Comparison of ENCODE assay signal across 23 cellular contexts in the genomic region with DNA sequence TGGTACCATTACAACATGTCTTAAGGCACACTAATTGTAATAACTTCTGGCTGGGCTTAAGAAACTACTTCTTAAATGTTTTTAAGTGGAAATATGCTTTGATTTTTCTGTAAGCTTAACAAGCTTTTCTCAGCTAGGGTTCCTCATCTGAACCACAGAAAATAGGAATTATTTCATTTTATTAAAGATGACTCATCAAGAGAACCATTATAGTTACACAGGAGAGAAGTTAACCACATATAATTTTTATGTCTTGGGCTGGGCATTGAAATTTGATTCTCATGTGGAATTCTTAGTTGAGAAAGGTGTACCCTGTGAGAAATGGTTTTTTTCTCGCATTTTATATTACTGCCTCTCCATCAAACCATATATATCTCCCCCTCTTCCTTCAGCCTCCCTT.
DNase-seq lines count a peak whose midpoint lies in the region; FAIRE-seq and TF ChIP-seq lines count a peak whose summit lies in the region.
"Had no signal": no experiment of that assay in that cellular context is flagged by ENCODE, and none has a peak within 500 bp of the region (broad histone marks: within the 10 kb centered on the region; RNA-seq: fewer than 3 reads in every experiment).

No MANE protein-coding gene starts in this region.

- no peaks in the 10 kb centered on the region for H3K9me3 ChIP-seq in keratinocyte (ENCODE audit: control insufficient read depth, low read depth, low read length)
- no peaks in the 10 kb centered on the region for H3K9me3 ChIP-seq in osteoblast (ENCODE audit: low read depth, low read length)
- H3K9me3 ChIP-seq in A673 (ENCODE audit: low read depth, low read length, poor library complexity, severe bottlenecking) = no peaks in the 10 kb centered on the region
- H3K9me3 ChIP-seq: esophagus squamous epithelium, Peyer's patch, right lobe of liver had no signal

- POLR2A ChIA-PET in A673 (lab: Charles Lee; ENCODE audit: low non-redundant PET) = no interaction called here

- no peaks in the 10 kb centered on the region for H3K27me3 Mint-ChIP-seq in HFFc6 (ENCODE audit: insufficient read depth)

- no TSS peak for BruUV-seq in A673 (replicated peaks; lab: Mats Ljungman, UMichigan)

- H3K79me2 ChIP-seq in keratinocyte (ENCODE audit: control insufficient read depth, insufficient read depth, low read length) = peaks cover 96% of the 10 kb centered on the region
- H3K79me2 ChIP-seq in osteoblast (ENCODE audit: insufficient read depth, low read length) = peaks cover 98% of the 10 kb centered on the region

- no peak overlapping the region for H3K9ac ChIP-seq in keratinocyte (ENCODE audit: control insufficient read depth, extremely low read depth, insufficient read depth, low read length)
- H3K9ac ChIP-seq: KMS-11 had no signal

- H3K36me3 Mint-ChIP-seq in HFFc6 (ENCODE audit: low read depth) = peaks cover 4% of the 10 kb centered on the region; the same call in 1 of the 2 replicates
- H3K36me3 Mint-ChIP-seq: activated naive CD4-positive, alpha-beta T cell treated with anti-CD3 and anti-CD28 coated beads, Interleukin-2, amount 50 U/mL, for 72 hours had no signal

- H3K36me3 ChIP-seq in keratinocyte (ENCODE audit: control insufficient read depth in 2 of 2, extremely low read depth in 1 of 2, insufficient read depth in 2 of 2, low read length in 2 of 2) (no peaks in the 10 kb centered on the region), osteoblast (ENCODE audit: insufficient read depth, low read length) (no peaks in the 10 kb centered on the region), A673 (ENCODE audit: insufficient read depth, low read length, poor library complexity, severe bottlenecking) (no peaks in the 10 kb centered on the region)
- H3K36me3 ChIP-seq: esophagus squamous epithelium, Peyer's patch, right lobe of liver, WERI-Rb-1 had no signal

- DNase-seq in AG10803 (ENCODE audit: low read depth) (peak; percentile 15), HFFc6 (peak; percentile 5), amniotic epithelial cell (ENCODE audit: low read depth) (peak; percentile 11), keratinocyte (ENCODE audit: low read depth, low spot score) (no peak), NCI-H2196 (lab: John Stamatoyannopoulos, UW; ENCODE audit: unreplicated experiment) (no peak), osteoblast (ENCODE audit: insufficient read length, low spot score, missing footprints) (no peak), A673 (ENCODE audit: low spot score) (no peak), GM20000 (ENCODE audit: low spot score) (no peak)
- DNase-seq: activated CD4-positive, alpha-beta T cell treated with anti-CD3 and anti-CD28 coated beads, Interleukin-2, amount 50 U/mL, for 48 hours; activated T-cell treated with anti-CD3 and anti-CD28 coated beads, Interleukin-2, amount 50 U/mL, for 1 hour; esophagus squamous epithelium; islet precursor cell; mesenchymal stem cell; NCI-H1105 treated with DMSO at 0.1 percent for 48 hours; NCI-H2171 treated with DMSO at 0.1 percent for 48 hours; Peyer's patch; right lobe of liver; substantia nigra; WERI-Rb-1 had no signal

- intact Hi-C loops in A673 (cut with micrococcal nuclease; ENCODE audit: unreplicated experiment) = no loop called here

- peaks cover 48% of the 10 kb centered on the region for H3K4me1 Mint-ChIP-seq in HFFc6 (ENCODE audit: low read depth)

- dilution Hi-C loops in keratinocyte (cut with MboI; ENCODE audit: extremely low pct_ligation_motif_present, low sequenced_read_pairs) = no loop called here

- H3K4me3 ChIP-seq in AG10803 (ENCODE audit: low read length) (no peak overlapping the region), keratinocyte (ENCODE audit: control insufficient read depth in 2 of 3, extremely low read depth in 1 of 3, insufficient read depth in 2 of 3, low read depth in 1 of 3, low read length in 3 of 3) (peak overlapping the region in 1 of 3 experiments; percentile 10), osteoblast (ENCODE audit: insufficient read depth, low read length) (no peak overlapping the region), A673 (ENCODE audit: low read depth, low read length, poor library complexity, severe bottlenecking) (no peak overlapping the region)
- H3K4me3 ChIP-seq: esophagus squamous epithelium, Peyer's patch, right lobe of liver had no signal

- TF ChIP-seq CTCF in AG10803 (conservative IDR thresholded peaks at IDR 0.05; ENCODE audit: low read length) = no peak
- TF ChIP-seq CTCF in HFFc6 (IDR thresholded peaks at IDR 0.05) = no peak
- no peak for TF ChIP-seq CTCF in keratinocyte (optimal IDR thresholded peaks at IDR 0.05 in 1 of 3, IDR thresholded peaks at IDR 0.05 in 1 of 3, conservative IDR thresholded peaks at IDR 0.05 in 1 of 3; ENCODE audit: extremely low read depth in 1 of 3, insufficient read depth in 2 of 3, low read length in 3 of 3)
- TF ChIP-seq CTCF in osteoblast (IDR thresholded peaks at IDR 0.05; ENCODE audit: extremely low read depth, low read depth, low read length) = no peak
- no peak for TF ChIP-seq CTCF in A673 (conservative IDR thresholded peaks at IDR 0.05; ENCODE audit: low read depth, low read length)
- TF ChIP-seq CTCF in GM20000 (IDR thresholded peaks at IDR 0.05; ENCODE audit: extremely low read depth, missing control alignments) = no peak

- no peaks in the 10 kb centered on the region for H3K9me3 Mint-ChIP-seq in HFFc6
- H3K9me3 Mint-ChIP-seq: neural crest cell had no signal

- peaks cover 16% of the 10 kb centered on the region for H3K4me1 ChIP-seq in keratinocyte (ENCODE audit: control insufficient read depth, extremely low read depth, insufficient read depth, low read length)
- peaks cover 7% of the 10 kb centered on the region for H3K4me1 ChIP-seq in osteoblast (ENCODE audit: insufficient read depth, low read length)
- peaks cover 32% of the 10 kb centered on the region for H3K4me1 ChIP-seq in A673 (ENCODE audit: insufficient read depth, low read length, poor library complexity, severe bottlenecking)
- H3K4me1 ChIP-seq: Peyer's patch had no signal

- CTCF ChIA-PET in A673 (lab: Charles Lee) = no interaction called here

- no peak overlapping the region for H3K27ac Mint-ChIP-seq in HFFc6
- H3K27ac Mint-ChIP-seq: activated naive CD4-positive, alpha-beta T cell treated with anti-CD3 and anti-CD28 coated beads, Interleukin-2, amount 50 U/mL, for 72 hours had no signal

- peak overlapping the region; percentile 2 for H3K4me2 ChIP-seq in keratinocyte (ENCODE audit: control insufficient read depth, extremely low read depth, insufficient read depth, low read depth, low read length)
- no peak overlapping the region for H3K4me2 ChIP-seq in osteoblast (ENCODE audit: insufficient read depth, low read length)
- H3K4me2 ChIP-seq: KMS-11 had no signal

- H2AFZ ChIP-seq in keratinocyte (ENCODE audit: control insufficient read depth, low read length) (no peak overlapping the region), osteoblast (ENCODE audit: low read length) (no peak overlapping the region)

- no peak overlapping the region for H3K4me3 Mint-ChIP-seq in HFFc6
- H3K4me3 Mint-ChIP-seq: neural crest cell had no signal

- no peak for FAIRE-seq in keratinocyte (lab: Jason Lieb, UNC)
- FAIRE-seq: GM12892 had no signal

- H3K27me3 ChIP-seq in keratinocyte (ENCODE audit: control insufficient read depth, extremely low read depth, insufficient read depth, low read length) (no peaks in the 10 kb centered on the region), osteoblast (ENCODE audit: insufficient read depth, low read length) (no peaks in the 10 kb centered on the region), A673 (replicated peaks; ENCODE audit: insufficient read depth, low read depth, low read length, poor library complexity) (no peaks in the 10 kb centered on the region)
- H3K27me3 ChIP-seq: esophagus squamous epithelium, Peyer's patch, right lobe of liver had no signal

- no peak overlapping the region for H3K27ac ChIP-seq in keratinocyte (ENCODE audit: control insufficient read depth, insufficient read depth, low read length)
- no peak overlapping the region for H3K27ac ChIP-seq in osteoblast (ENCODE audit: low read depth, low read length)
- H3K27ac ChIP-seq in A673 (ENCODE audit: low read depth, low read length, poor library complexity, severe bottlenecking) = no peak overlapping the region
- H3K27ac ChIP-seq: KMS-11, Peyer's patch, right lobe of liver, WERI-Rb-1 had no signal

- no peaks in the 10 kb centered on the region for H3K9me1 ChIP-seq in keratinocyte (ENCODE audit: control insufficient read depth, extremely low read depth, insufficient read depth, low read length)

- no peaks in the 10 kb centered on the region for H4K20me1 ChIP-seq in keratinocyte (ENCODE audit: control insufficient read depth, extremely low read depth, insufficient read depth, low read length)
- peaks cover 22% of the 10 kb centered on the region for H4K20me1 ChIP-seq in osteoblast (ENCODE audit: insufficient read depth, low read length)

Comparison
In these comparisons a context has a peak if more than half of its experiments do, and no peak if none do; other contexts are left out.
1. DNase-seq: peak in AG10803 (single experiment), HFFc6 (single experiment) and amniotic epithelial cell (single experiment); none in keratinocyte (single experiment), NCI-H2196 (single experiment), osteoblast (single experiment), A673 (single experiment) and GM20000 (single experiment).